ENCODE assay signal across 9 cellular contexts in the genomic region with DNA sequence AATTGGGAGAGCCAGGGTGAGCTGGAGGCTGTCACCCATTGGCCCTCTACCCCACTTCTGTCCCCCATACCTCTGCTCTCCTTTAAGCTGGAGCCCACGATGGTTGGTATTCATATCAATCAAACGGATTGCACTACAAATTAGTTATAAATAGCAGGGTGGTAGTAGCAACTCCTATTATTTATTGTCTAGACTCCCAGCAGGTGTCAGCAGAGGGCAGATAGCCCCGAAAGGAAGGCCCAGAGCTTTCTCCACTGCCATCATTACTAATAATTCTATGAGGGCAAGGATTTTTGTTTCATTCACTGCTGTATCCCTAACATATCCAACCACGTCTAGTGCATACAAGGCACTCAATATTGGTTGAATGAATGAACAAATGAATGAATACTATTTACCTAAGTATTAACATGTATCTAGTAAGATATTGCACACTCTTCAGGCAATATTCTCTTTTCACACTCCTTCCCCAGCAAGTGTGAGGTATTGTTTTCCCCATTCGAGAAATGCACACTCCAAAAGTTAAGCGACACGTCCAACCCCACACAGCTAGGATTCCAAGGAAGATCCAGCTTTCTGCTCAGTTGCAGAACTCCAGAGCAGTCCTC. TPM values are rescaled to one million over a fixed set of nuclear protein-coding genes. Genes with fewer than 3 reads are reported as not detected.
DNase-seq lines count a peak whose midpoint lies in the region; ATAC-seq, FAIRE-seq and TF ChIP-seq lines count a peak whose summit lies in the region.
"Had no signal": no experiment of that assay in that cellular context is flagged by ENCODE, and none has a peak within 500 bp of the region (broad histone marks: within the 10 kb centered on the region; RNA-seq: fewer than 3 reads in every experiment).

No MANE protein-coding gene starts in this region.

- H3K27ac ChIP-seq in MM.1S (ENCODE audit: low read length) (no peak overlapping the region), astrocyte (ENCODE audit: low read depth, low read length) (no peak overlapping the region)

- H3K9me3 Mint-ChIP-seq in astrocyte (ENCODE audit: unreplicated experiment) = no peaks in the 10 kb centered on the region

- no peaks in the 10 kb centered on the region for H3K36me3 Mint-ChIP-seq in astrocyte (ENCODE audit: low read depth, unreplicated experiment)

- H3K27ac Mint-ChIP-seq in astrocyte (ENCODE audit: unreplicated experiment) = no peak overlapping the region

- H3K9ac ChIP-seq in MM.1S (ENCODE audit: low read length) (no peak overlapping the region), astrocyte (ENCODE audit: low read length) (no peak overlapping the region)

- TF ChIP-seq CTCF in MM.1S (IDR thresholded peaks at IDR 0.05; ENCODE audit: low read length) = peak; percentile 58
- TF ChIP-seq CTCF in astrocyte (IDR thresholded peaks at IDR 0.05; ENCODE audit: insufficient read depth, low read depth, low read length) = peak; percentile 60

- H3K4me3 ChIP-seq in MM.1S (ENCODE audit: low read length) (no peak overlapping the region), astrocyte (ENCODE audit: insufficient read depth, low read depth, low read length) (no peak overlapping the region)

- H3K36me3 ChIP-seq in MM.1S (replicated peaks; ENCODE audit: insufficient read depth, low read length) = no peaks in the 10 kb centered on the region
- no peaks in the 10 kb centered on the region for H3K36me3 ChIP-seq in astrocyte (ENCODE audit: insufficient read depth, low read length)

- H3F3A ChIP-seq in MM.1S (ENCODE audit: insufficient read depth, low read length) = no peaks in the 10 kb centered on the region

- no peak for FAIRE-seq in astrocyte (lab: Jason Lieb, UNC)

- H3K4me2 ChIP-seq in MM.1S (ENCODE audit: low read depth, low read length) (no peak overlapping the region), astrocyte (ENCODE audit: low read length) (no peak overlapping the region)

- DNase-seq in NCI-H82 (lab: John Stamatoyannopoulos, UW) = peak; percentile 47
- no peak for DNase-seq in NCI-H82 treated with DMSO at 0.1 percent for 48 hours (lab: John Stamatoyannopoulos, UW; ENCODE audit: unreplicated experiment)
- peak; percentile 48 for DNase-seq in MM.1S
- no peak for DNase-seq in astrocyte (ENCODE audit: low read depth)
- no peak for DNase-seq in left lobe of liver (ENCODE audit: low spot score)
- no peak for DNase-seq in ecto neural progenitor cell (ENCODE audit: low spot score)

- no peaks in the 10 kb centered on the region for H3K79me2 ChIP-seq in MM.1S (ENCODE audit: low read length)
- no peaks in the 10 kb centered on the region for H3K79me2 ChIP-seq in astrocyte (ENCODE audit: insufficient read depth, low read length)

- H4K20me1 ChIP-seq in MM.1S (ENCODE audit: insufficient read depth, low read length) = no peaks in the 10 kb centered on the region
- H4K20me1 ChIP-seq in astrocyte (ENCODE audit: insufficient read depth, low read length) = no peaks in the 10 kb centered on the region

- ATAC-seq in left lobe of liver (peak; percentile 60), GM19455 (IDR thresholded peaks at IDR 0.05; ENCODE audit: unreplicated experiment) (no peak), GM18519 (IDR thresholded peaks at IDR 0.05; ENCODE audit: low FRiP score, unreplicated experiment) (no peak)
- ATAC-seq: right cardiac atrium had no signal

- H3K4me3 Mint-ChIP-seq in astrocyte (ENCODE audit: unreplicated experiment) = no peak overlapping the region

- H3K27me3 ChIP-seq in MM.1S (replicated peaks; ENCODE audit: insufficient read depth, low read length) (peaks cover 14% of the 10 kb centered on the region; the same call in 1 of the 2 replicates), astrocyte (ENCODE audit: insufficient read depth, low read length) (peaks cover 5% of the 10 kb centered on the region)

- H3K4me1 ChIP-seq in MM.1S (ENCODE audit: low read length) (no peaks in the 10 kb centered on the region), astrocyte (ENCODE audit: insufficient read depth, low read length) (peaks cover 8% of the 10 kb centered on the region)

- no peak overlapping the region for H2AFZ ChIP-seq in MM.1S (ENCODE audit: low read length)
- H2AFZ ChIP-seq in astrocyte (ENCODE audit: low read depth, low read length) = no peak overlapping the region

- no peaks in the 10 kb centered on the region for H3K9me2 ChIP-seq in MM.1S (replicated peaks; ENCODE audit: insufficient read depth, low read length)

- peaks cover 16% of the 10 kb centered on the region for H3K4me1 Mint-ChIP-seq in astrocyte (ENCODE audit: low read depth, unreplicated experiment)

- no peaks in the 10 kb centered on the region for H3K9me3 ChIP-seq in MM.1S (replicated peaks; ENCODE audit: insufficient read depth, low read length)
- H3K9me3 ChIP-seq in astrocyte (ENCODE audit: insufficient read depth, low read depth, low read length) = no peaks in the 10 kb centered on the region

- H3K27me3 Mint-ChIP-seq in astrocyte (ENCODE audit: low read depth, unreplicated experiment) = peaks cover 21% of the 10 kb centered on the region

RNA-seq across cellular contexts. Expression of gene C17orf50, which starts 6.3 kb away (rescaled TPM):
- not detected in 2 replicates for total RNA-seq in astrocyte
- not detected for total RNA-seq in left lobe of liver
- total RNA-seq: right cardiac atrium had no signal

RNA-seq across cellular contexts. Expression of gene GAS2L2, which starts 14.0 kb away (rescaled TPM):
- total RNA-seq in astrocyte (0.07 TPM in 1 of 2 replicates, not detected in the other), left lobe of liver (not detected)

RNA-seq across cellular contexts. Expression of gene MMP28, which starts 28.4 kb away (rescaled TPM):
- 1.2 and 2.6 TPM in 2 replicates for total RNA-seq in astrocyte
- total RNA-seq in left lobe of liver = 0.45 TPM

RNA-seq across cellular contexts. Expression of gene RASL10B, which starts 35.6 kb away (rescaled TPM):
- total RNA-seq in astrocyte (19.1 and 21.7 TPM in 2 replicates), left lobe of liver (2.3 TPM)

RNA-seq across cellular contexts. Expression of gene TAF15, which starts 42.3 kb away (rescaled TPM):
- 153 and 156 TPM in 2 replicates for total RNA-seq in astrocyte
- total RNA-seq in left lobe of liver = 63.1 TPM

Comparison
In these comparisons a context has a peak if more than half of its experiments do, and no peak if none do; other contexts are left out.
1. DNase-seq: peak in NCI-H82 (single experiment) and MM.1S (single experiment); none in NCI-H82 treated with DMSO at 0.1 percent for 48 hours (single experiment), astrocyte (single experiment), left lobe of liver (single experiment) and ecto neural progenitor cell (single experiment).